In genomic region chr9:32412440-32412839, GRCh38 we compare ENCODE assay signal across 8 cellular contexts.
"Had no signal": no experiment of that assay in that cellular context is flagged by ENCODE, and none has a peak within 500 bp of the region (broad histone marks: within the 10 kb centered on the region; RNA-seq: fewer than 3 reads in every experiment).

No MANE protein-coding gene starts in this region.

- H3K9me3 Mint-ChIP-seq: GM23338, H9, IgD-negative memory B cell had no signal

- FAIRE-seq: H1, H54 had no signal

- H3K4me1 Mint-ChIP-seq: GM23338, H9, IgD-negative memory B cell had no signal

- H3K4me3 ChIP-seq: GM23338 had no signal

- DNase-seq: H9, HCEC 1CT, KBM-7 had no signal

- ATAC-seq: GM23338 had no signal

- H3K4me3 Mint-ChIP-seq: GM23338, H9, IgD-negative memory B cell had no signal

- H2AFZ ChIP-seq: GM23338 had no signal

- H3K27me3 Mint-ChIP-seq: IgD-negative memory B cell had no signal

- H3K4me2 ChIP-seq: GM23338 had no signal

- H3K27ac ChIP-seq: HL-60 had no signal

- H3K27ac Mint-ChIP-seq: GM23338, H9, IgD-negative memory B cell had no signal
